In the genomic region with DNA sequence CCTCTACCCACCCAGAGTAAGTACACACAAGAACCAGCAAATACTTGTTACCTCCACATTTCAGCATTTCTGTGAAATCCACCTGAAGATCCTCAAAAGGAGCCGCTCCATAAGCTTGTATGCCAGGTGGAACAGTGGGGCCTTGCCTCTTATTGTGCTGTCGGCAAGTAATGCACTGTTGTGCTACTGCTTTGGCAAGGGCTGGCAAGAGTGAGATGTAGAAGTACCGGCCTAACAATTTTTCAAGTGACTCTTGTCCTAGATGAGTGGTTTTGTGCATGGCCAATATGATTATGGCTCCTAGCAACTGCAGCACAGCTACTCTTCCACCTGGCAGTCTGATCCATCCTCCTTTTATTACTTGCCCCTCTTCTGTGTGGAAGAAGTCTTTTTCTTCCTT, we compare ENCODE assay signal across 8 cellular contexts. TPM values are rescaled to one million over a fixed set of nuclear protein-coding genes. Genes with fewer than 3 reads are reported as not detected.
"Had no signal": no experiment of that assay in that cellular context is flagged by ENCODE, and none has a peak within 500 bp of the region (broad histone marks: within the 10 kb centered on the region; RNA-seq: fewer than 3 reads in every experiment).

No MANE protein-coding gene starts in this region.

RNA-seq across cellular contexts. Expression of gene FABP7, which starts 34.7 kb away (rescaled TPM):
- total RNA-seq: activated CD4-positive, alpha-beta T cell treated with anti-CD3 and anti-CD28 coated beads for 36 hours; activated CD8-positive, alpha-beta memory T cell treated with anti-CD3 and anti-CD28 coated beads, Interleukin-2, amount 10 ng/mL, durations not matched to agents 7 days and 5 days; activated CD8-positive, alpha-beta T cell treated with anti-CD3 and anti-CD28 coated beads, Interleukin-2, amount 10 ng/mL, durations not matched to agents 7 days and 5 days; activated T-helper 2 cell treated with anti-CD3 and anti-CD28 coated beads, Interferon-gamma antibody, Interleukin-2, Interleukin-4, amounts not matched to agents 10 μg/mL and 5 μg/mL and 100 μg/mL, durations not matched to agents 14 hours and 24 hours and 36 hours; chondrocyte; left ventricle myocardium superior; naive thymus-derived CD4-positive, alpha-beta T cell; pulmonary artery endothelial cell had no signal

RNA-seq across cellular contexts. Expression of gene SMPDL3A, which starts 44.2 kb away (rescaled TPM):
- total RNA-seq: activated CD4-positive, alpha-beta T cell treated with anti-CD3 and anti-CD28 coated beads for 36 hours; activated CD8-positive, alpha-beta T cell treated with anti-CD3 and anti-CD28 coated beads, Interleukin-2, amount 10 ng/mL, durations not matched to agents 7 days and 5 days had no signal
